In the genomic region with DNA sequence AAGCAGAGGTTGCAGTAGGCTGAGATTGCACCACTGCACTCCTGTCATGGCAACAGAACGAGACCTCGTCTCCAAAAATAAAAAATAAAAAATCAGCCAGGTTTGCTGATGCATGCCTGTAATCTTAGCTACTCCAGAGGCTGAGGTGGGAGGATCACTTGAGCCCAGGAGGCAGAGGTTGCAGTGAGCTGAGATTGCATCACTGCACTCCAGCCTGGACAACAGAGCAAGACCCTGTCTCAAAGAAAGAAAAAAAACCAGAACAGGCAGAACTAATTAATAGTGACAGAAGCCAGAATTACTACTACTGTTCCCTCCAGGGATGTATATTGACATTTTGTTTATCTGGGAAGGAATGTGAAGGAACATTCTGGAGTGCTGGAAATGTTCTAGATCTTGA, we compare ENCODE assay signal across 6 cellular contexts. TPM values are rescaled to one million over a fixed set of nuclear protein-coding genes. Genes with fewer than 3 reads are reported as not detected.
"Had no signal": no experiment of that assay in that cellular context is flagged by ENCODE, and none has a peak within 500 bp of the region (broad histone marks: within the 10 kb centered on the region; RNA-seq: fewer than 3 reads in every experiment).

No MANE protein-coding gene starts in this region.

RNA-seq across cellular contexts. Expression of gene SCUBE2, which starts 7.1 kb away (rescaled TPM):
- total RNA-seq: activated naive CD8-positive, alpha-beta T cell treated with anti-CD3 and anti-CD28 coated beads for 36 hours; activated naive CD8-positive, alpha-beta T cell treated with anti-CD3 and anti-CD28 coated beads, Interleukin-2, amount 10 ng/mL, durations not matched to agents 7 days and 5 days; activated T-helper 1 cell treated with anti-CD3 and anti-CD28 coated beads, Interleukin-12 subunit alpha, Interleukin-12 subunit beta, Interleukin-2, Interleukin-4 antibody, amounts not matched to agents 30 ng/mL and 10 ng/mL and 1 ng/mL, durations not matched to agents 14 hours and 24 hours and 36 hours; activated T-helper 2 cell treated with anti-CD3 and anti-CD28 coated beads, Interferon-gamma antibody, Interleukin-2, Interleukin-4, amounts not matched to agents 10 μg/mL and 5 μg/mL and 100 μg/mL, durations not matched to agents 14 hours and 24 hours and 36 hours; bronchial epithelial cell had no signal
- polyA plus RNA-seq: cardiac muscle cell had no signal
